Comparison of ENCODE assay signal across 8 cellular contexts in genomic region chr7:149741629-149742028, GRCh38. TPM values are rescaled to one million over a fixed set of nuclear protein-coding genes. Genes with fewer than 3 reads are reported as not detected.
DNase-seq lines count a peak whose midpoint lies in the region; ATAC-seq and TF ChIP-seq lines count a peak whose summit lies in the region.

No MANE protein-coding gene starts in this region.

- no peak for TF ChIP-seq CTCF in neural cell (IDR thresholded peaks at IDR 0.05; ENCODE audit: poor library complexity, severe bottlenecking)

- peak; percentile 16 for DNase-seq in NCI-H748 (lab: John Stamatoyannopoulos, UW; ENCODE audit: unreplicated experiment)
- no peak for DNase-seq in NCI-H748 treated with DMSO at 0.1 percent for 48 hours (lab: John Stamatoyannopoulos, UW)
- DNase-seq in NCI-H2171 treated with DMSO at 0.1 percent for 48 hours (lab: John Stamatoyannopoulos, UW), result peak; percentile 79
- no peak for DNase-seq in central memory CD8-positive, alpha-beta T cell (ENCODE audit: low spot score in 2 of 2)
- no peak for DNase-seq in OCI-M2 (lab: John Stamatoyannopoulos, UW; ENCODE audit: unreplicated experiment)

- H3K9me3 ChIP-seq in neural cell (ENCODE audit: low read length), result no peaks in the 10 kb centered on the region

- H3K4me2 ChIP-seq in neural cell (ENCODE audit: low read length), result peak overlapping the region; percentile 73

- peak overlapping the region; percentile 50 for H3K4me3 Mint-ChIP-seq in central memory CD8-positive, alpha-beta T cell

- peaks cover 10% of the 10 kb centered on the region for H3K4me1 Mint-ChIP-seq in central memory CD8-positive, alpha-beta T cell

- H3K27me3 Mint-ChIP-seq in central memory CD8-positive, alpha-beta T cell, result peaks cover 48% of the 10 kb centered on the region

- H3K27ac ChIP-seq in neural cell (ENCODE audit: low read length), result no peak overlapping the region

- no peak overlapping the region for H3K27ac Mint-ChIP-seq in central memory CD8-positive, alpha-beta T cell (ENCODE audit: low read depth)

- no peak overlapping the region for H2AFZ ChIP-seq in neural cell (ENCODE audit: low read depth, low read length)

- H3F3A ChIP-seq in neural cell (ENCODE audit: insufficient read depth, low read length, poor library complexity, severe bottlenecking), result no peaks in the 10 kb centered on the region

- H3K9me3 Mint-ChIP-seq in central memory CD8-positive, alpha-beta T cell, result no peaks in the 10 kb centered on the region

- no peaks in the 10 kb centered on the region for H3K27me3 ChIP-seq in neural cell (ENCODE audit: insufficient read depth, low read depth, low read length)

- no peaks in the 10 kb centered on the region for H3K79me2 ChIP-seq in neural cell (replicated peaks; ENCODE audit: insufficient read depth, low read length)

- no peak overlapping the region for H3K9ac ChIP-seq in neural cell (ENCODE audit: low read length)

- H3K36me3 Mint-ChIP-seq in central memory CD8-positive, alpha-beta T cell (ENCODE audit: insufficient read depth), result no peaks in the 10 kb centered on the region

- no peak for TF ChIP-seq RAD21 in neural cell (conservative IDR thresholded peaks at IDR 0.05)

- no peak overlapping the region for H3K4me3 ChIP-seq in neural cell (ENCODE audit: low read length)

- H3K36me3 ChIP-seq in neural cell (ENCODE audit: insufficient read depth, low read length), result no peaks in the 10 kb centered on the region

- no peaks in the 10 kb centered on the region for H3K9me2 ChIP-seq in neural cell (ENCODE audit: insufficient read depth, low read length)

- TF ChIP-seq EP300 in neural cell (conservative IDR thresholded peaks at IDR 0.05; ENCODE audit: poor library complexity, severe bottlenecking), result no peak

- H4K20me1 ChIP-seq in neural cell (ENCODE audit: insufficient read depth), result no peaks in the 10 kb centered on the region

- ATAC-seq in central memory CD8-positive, alpha-beta T cell (replicated peaks; ENCODE audit: extremely low read depth, poor library complexity, severe bottlenecking), result no peak
- no peak for ATAC-seq in GM21390 (IDR thresholded peaks at IDR 0.05; ENCODE audit: unreplicated experiment)
- ATAC-seq in HG03460 (IDR thresholded peaks at IDR 0.05; ENCODE audit: unreplicated experiment), result no peak

TF ChIP-seq in neural cell, 6 proteins besides CTCF, POLR2A, EP300 and RAD21:
- no peak for TF ChIP-seq REST (IDR thresholded peaks at IDR 0.05; ENCODE audit: borderline replicate concordance)
- TF ChIP-seq MXI1 (conservative IDR thresholded peaks at IDR 0.05; ENCODE audit: poor library complexity, severe bottlenecking), result no peak
- no peak for TF ChIP-seq POLR2AphosphoS5 (IDR thresholded peaks at IDR 0.05)
- no peak for TF ChIP-seq EZH2 (IDR thresholded peaks at IDR 0.05; ENCODE audit: borderline replicate concordance, insufficient read depth, low read length, poor library complexity, severe bottlenecking)
- TF ChIP-seq TAF1 (IDR thresholded peaks at IDR 0.05; ENCODE audit: low read depth), result no peak
- no peak for TF ChIP-seq SMC3 (conservative IDR thresholded peaks at IDR 0.05; ENCODE audit: poor library complexity)

RNA-seq across cellular contexts. Expression of gene ZNF467, which starts 31.8 kb away (rescaled TPM):
- 11.9 and 12.8 TPM in 2 replicates for polyA plus RNA-seq in neural cell
- polyA minus RNA-seq in neural cell, result 12.2 and 14.9 TPM in 2 replicates

Comparison
In these comparisons a context has a peak if more than half of its experiments do, and no peak if none do; other contexts are left out.
1. DNase-seq: peak in NCI-H748 (single experiment) and NCI-H2171 treated with DMSO at 0.1 percent for 48 hours (single experiment); none in NCI-H748 treated with DMSO at 0.1 percent for 48 hours (single experiment), central memory CD8-positive, alpha-beta T cell (0 of 2) and OCI-M2 (single experiment).